Comparison of ENCODE assay signal across 19 cellular contexts in genomic region chr7:47277321-47277781, GRCh38.
"Had no signal": no experiment of that assay in that cellular context is flagged by ENCODE, and none has a peak within 500 bp of the region (broad histone marks: within the 10 kb centered on the region; RNA-seq: fewer than 3 reads in every experiment).

No MANE protein-coding gene starts in this region.

- H3K27ac Mint-ChIP-seq: dendritic cell treated with granulocyte-macrophage colony-stimulating factor and Interleukin-4, amounts not matched to agents 40 ng/mL and 50 ng/mL, for 4 days; effector memory CD8-positive, alpha-beta T cell; immature natural killer cell; naive B cell; nephron had no signal

- H3K4me3 ChIP-seq: esophagus squamous epithelium, left ventricle myocardium inferior had no signal

- H3K27ac ChIP-seq: epithelial cell of prostate, esophagus squamous epithelium, left ventricle myocardium inferior, neutrophil had no signal

- H3K9me3 Mint-ChIP-seq: central memory CD8-positive, alpha-beta T cell; immature natural killer cell; naive B cell had no signal

- FAIRE-seq: keratinocyte, small intestine, urothelium cell line had no signal

- H3K27me3 Mint-ChIP-seq: central memory CD8-positive, alpha-beta T cell; dendritic cell treated with granulocyte-macrophage colony-stimulating factor and Interleukin-4, amounts not matched to agents 40 ng/mL and 50 ng/mL, for 4 days; effector memory CD8-positive, alpha-beta T cell; naive B cell had no signal

- H3K9me3 ChIP-seq: esophagus squamous epithelium, left ventricle myocardium inferior, neutrophil had no signal

- H3K36me3 Mint-ChIP-seq: immature natural killer cell had no signal

- H3K4me3 Mint-ChIP-seq: central memory CD8-positive, alpha-beta T cell; dendritic cell treated with granulocyte-macrophage colony-stimulating factor and Interleukin-4, amounts not matched to agents 40 ng/mL and 50 ng/mL, for 4 days; effector memory CD8-positive, alpha-beta T cell; immature natural killer cell; naive B cell; nephron had no signal

- ATAC-seq: effector memory CD8-positive, alpha-beta T cell; left cardiac atrium had no signal

- DNase-seq: effector memory CD8-positive, alpha-beta T cell; esophagus squamous epithelium; foreskin fibroblast; immature natural killer cell; left cardiac atrium; left ventricle myocardium inferior; mesendoderm; naive B cell; small intestine; stimulated activated CD4-positive, alpha-beta T cell treated with anti-CD3 and anti-CD28 coated beads, Interleukin-12 subunit alpha, Interleukin-12 subunit beta, amount 100 ng/mL, for 4 hours; stimulated activated naive CD4-positive, alpha-beta T cell treated with Interleukin-2 at 50 U/mL for 16 hours; trophoblast cell had no signal

- H3K4me1 ChIP-seq: esophagus squamous epithelium had no signal

- H3K27me3 ChIP-seq: esophagus squamous epithelium, neutrophil had no signal

- H3K36me3 ChIP-seq: neutrophil had no signal

- H3K4me1 Mint-ChIP-seq: central memory CD8-positive, alpha-beta T cell; immature natural killer cell; nephron had no signal
